17 cellular contexts compared by ENCODE assay signal in genomic region chr5:146034127-146034526, GRCh38.
"Had no signal": no experiment of that assay in that cellular context is flagged by ENCODE, and none has a peak within 500 bp of the region (broad histone marks: within the 10 kb centered on the region; RNA-seq: fewer than 3 reads in every experiment).

No MANE protein-coding gene starts in this region.

- H3K9me3 ChIP-seq: body of pancreas, colonic mucosa, esophagus muscularis mucosa, left ventricle myocardium inferior, neutrophil, thoracic aorta had no signal

- H3K4me3 ChIP-seq: body of pancreas, colonic mucosa, esophagus muscularis mucosa, hepatocyte, left ventricle myocardium inferior, thoracic aorta had no signal

- H3K4me3 Mint-ChIP-seq: activated naive CD8-positive, alpha-beta T cell; naive thymus-derived CD8-positive, alpha-beta T cell; stimulated activated effector memory CD8-positive, alpha-beta T cell treated with anti-CD3 and anti-CD28 coated beads, Interleukin-12 subunit alpha, Interleukin-12 subunit beta, amount 100 ng/mL, for 72 hours had no signal

- H3K4me1 Mint-ChIP-seq: naive thymus-derived CD8-positive, alpha-beta T cell; stimulated activated effector memory CD8-positive, alpha-beta T cell treated with anti-CD3 and anti-CD28 coated beads, Interleukin-12 subunit alpha, Interleukin-12 subunit beta, amount 100 ng/mL, for 72 hours had no signal

- H3K36me3 ChIP-seq: colonic mucosa, esophagus muscularis mucosa, left ventricle myocardium inferior, neutrophil, thoracic aorta had no signal

- H3K4me1 ChIP-seq: body of pancreas, colonic mucosa, esophagus muscularis mucosa, parathyroid adenoma had no signal

- H3K27ac ChIP-seq: body of pancreas, colonic mucosa, esophagus muscularis mucosa, hepatocyte, left ventricle myocardium inferior, neutrophil, parathyroid adenoma, thoracic aorta had no signal

- H3K9me3 Mint-ChIP-seq: naive thymus-derived CD8-positive, alpha-beta T cell; stimulated activated effector memory CD8-positive, alpha-beta T cell treated with anti-CD3 and anti-CD28 coated beads, Interleukin-12 subunit alpha, Interleukin-12 subunit beta, amount 100 ng/mL, for 72 hours had no signal

- H3K79me2 ChIP-seq: parathyroid adenoma had no signal

- H3K27ac Mint-ChIP-seq: activated naive CD8-positive, alpha-beta T cell; naive thymus-derived CD8-positive, alpha-beta T cell; stimulated activated effector memory CD8-positive, alpha-beta T cell treated with anti-CD3 and anti-CD28 coated beads, Interleukin-12 subunit alpha, Interleukin-12 subunit beta, amount 100 ng/mL, for 72 hours had no signal

- H3K36me3 Mint-ChIP-seq: activated naive CD8-positive, alpha-beta T cell; naive thymus-derived CD8-positive, alpha-beta T cell; stimulated activated effector memory CD8-positive, alpha-beta T cell treated with anti-CD3 and anti-CD28 coated beads, Interleukin-12 subunit alpha, Interleukin-12 subunit beta, amount 100 ng/mL, for 72 hours had no signal

- H2AFZ ChIP-seq: hepatocyte, parathyroid adenoma had no signal

- H3K4me2 ChIP-seq: hepatocyte had no signal

- DNase-seq: activated CD4-positive, alpha-beta T cell treated with anti-CD3 and anti-CD28 coated beads, Interleukin-2, amount 50 U/mL, for 1 hour; activated CD8-positive, alpha-beta memory T cell treated with anti-CD3 and anti-CD28 coated beads for 24 hours; activated gamma-delta T cell treated with Interleukin-2 at 50 U/mL for 16 hours; amygdala; body of pancreas; caudate nucleus; colonic mucosa; left ventricle myocardium inferior; naive thymus-derived CD8-positive, alpha-beta T cell had no signal

- H3K9ac ChIP-seq: parathyroid adenoma had no signal

- ATAC-seq: activated CD4-positive, CD25-positive, alpha-beta regulatory T cell treated with anti-CD3 and anti-CD28 coated beads, Interleukin-2, amount 50 U/mL, for 24 hours; body of pancreas; naive thymus-derived CD8-positive, alpha-beta T cell; stimulated activated effector memory CD8-positive, alpha-beta T cell treated with anti-CD3 and anti-CD28 coated beads, Interleukin-12 subunit alpha, Interleukin-12 subunit beta, amount 100 ng/mL, for 72 hours had no signal

- H3K27me3 ChIP-seq: body of pancreas, colonic mucosa, esophagus muscularis mucosa, hepatocyte, neutrophil had no signal
